11 cellular contexts compared by ENCODE assay signal in the genomic region with DNA sequence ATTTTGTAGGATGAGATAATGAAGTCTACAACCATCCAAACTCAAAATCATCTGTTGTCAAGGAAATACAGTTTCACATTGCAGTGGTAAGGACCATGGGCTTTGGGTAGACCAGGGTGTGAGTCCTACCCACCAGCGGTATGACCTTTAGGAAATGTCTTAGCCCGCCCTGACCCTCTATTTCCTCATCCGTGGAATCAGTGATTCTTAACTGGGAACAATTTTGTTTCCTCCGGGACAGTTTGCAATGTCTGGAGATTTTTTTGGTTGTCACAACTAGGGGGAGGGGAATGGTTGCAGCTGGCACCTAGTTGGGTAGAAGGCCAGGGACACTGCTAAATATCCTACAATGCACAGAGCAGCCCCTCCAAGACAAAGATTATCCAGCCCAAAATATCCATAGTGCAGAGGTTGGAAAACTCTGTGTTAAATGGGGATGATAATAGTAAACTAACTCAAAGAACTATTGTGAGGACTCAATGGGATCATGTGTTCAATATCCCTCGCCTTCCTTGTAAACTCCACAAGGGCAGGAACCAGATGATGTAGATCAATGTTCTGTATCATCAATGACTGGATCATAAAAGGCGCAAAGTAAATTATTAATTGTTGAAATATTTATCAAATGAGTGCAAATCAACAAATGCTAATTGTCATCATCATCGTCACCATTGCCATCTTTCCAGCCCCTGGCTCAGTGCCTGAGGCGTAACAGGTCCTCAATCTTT. TPM values are rescaled to one million over a fixed set of nuclear protein-coding genes. Genes with fewer than 3 reads are reported as not detected.
DNase-seq lines count a peak whose midpoint lies in the region; ATAC-seq and TF ChIP-seq lines count a peak whose summit lies in the region.
"Had no signal": no experiment of that assay in that cellular context is flagged by ENCODE, and none has a peak within 500 bp of the region (broad histone marks: within the 10 kb centered on the region; RNA-seq: fewer than 3 reads in every experiment).

No MANE protein-coding gene starts in this region.

- intact Hi-C loops in heart right ventricle (cut with DNase I), result loop anchor here in 7 of 10 donors (2.0 to 10.0 kb wide), 7 partner anchors 114 to 776 kb away; partner anchors contain the start of gene ATP2A2 (in 2 of the 7)
- intact Hi-C loops in left ventricle myocardium superior (cut with micrococcal nuclease), result no loop called here
- intact Hi-C loops in prostate gland (cut with DNase I), result loop anchor here (2.0 to 5.0 kb wide), 2 partner anchors 112 to 174 kb away; partner anchors contain the start of gene ATP2A2
- intact Hi-C loops in aorta (cut with DNase I), result loop anchor here in 1 of 2 donors (2.0 to 5.0 kb wide), 4 partner anchors 16 to 174 kb away; partner anchors contain the start of genes ATP2A2 and IFT81
- intact Hi-C loops in natural killer cell (cut with micrococcal nuclease), result no loop called here

- H3K27me3 Mint-ChIP-seq in natural killer cell (ENCODE audit: low read depth in 2 of 2), result peaks cover 5 to 7% of the 10 kb centered on the region in 2 donors

- DNase-seq in heart right ventricle (no peak), left ventricle myocardium superior (no peak), left lobe of liver (ENCODE audit: low spot score) (peak; percentile 77), prostate gland (ENCODE audit: low spot score) (no peak), aorta (no peak), NCI-H1092 treated with DMSO at 0.1 percent for 48 hours (lab: John Stamatoyannopoulos, UW) (no peak), natural killer cell (no peak)
- DNase-seq: activated naive CD4-positive, alpha-beta T cell treated with anti-CD3 and anti-CD28 coated beads, Interleukin-2, amount 50 U/mL, for 16 hours; cortex of kidney; NCI-H2227 treated with DMSO at 0.1 percent for 48 hours had no signal

- peaks cover 8 to 42% (median 25%) of the 10 kb centered on the region in 9 donors for H3K4me1 ChIP-seq in heart right ventricle
- H3K4me1 ChIP-seq in prostate gland (replicated peaks), result no peaks in the 10 kb centered on the region
- no peaks in the 10 kb centered on the region for H3K4me1 ChIP-seq in aorta (ENCODE audit: control insufficient read depth in 1 of 2, insufficient read depth in 2 of 2, low read length in 2 of 2)

- no peak for TF ChIP-seq POLR2A in prostate gland (IDR thresholded peaks at IDR 0.05)

- no peak for TF ChIP-seq CTCF in heart right ventricle (IDR thresholded peaks at IDR 0.05)
- no peak for TF ChIP-seq CTCF in prostate gland (IDR thresholded peaks at IDR 0.05)
- no peak for TF ChIP-seq CTCF in natural killer cell (IDR thresholded peaks at IDR 0.05)

- no peaks in the 10 kb centered on the region for H3K36me3 ChIP-seq in heart right ventricle
- H3K36me3 ChIP-seq in prostate gland, result no peaks in the 10 kb centered on the region
- H3K36me3 ChIP-seq in aorta (ENCODE audit: control insufficient read depth in 1 of 2, insufficient read depth in 2 of 2, low read length in 1 of 2), result no peaks in the 10 kb centered on the region

- H3K9me3 ChIP-seq in heart right ventricle (no peaks in the 10 kb centered on the region), prostate gland (no peaks in the 10 kb centered on the region), aorta (ENCODE audit: control insufficient read depth, low read length) (no peaks in the 10 kb centered on the region)

- no peaks in the 10 kb centered on the region for H3K4me1 Mint-ChIP-seq in natural killer cell

- no peak overlapping the region for H3K4me3 Mint-ChIP-seq in natural killer cell

- no peaks in the 10 kb centered on the region for H3K27me3 ChIP-seq in heart right ventricle
- H3K27me3 ChIP-seq in prostate gland (replicated peaks; ENCODE audit: insufficient read depth), result no peaks in the 10 kb centered on the region
- no peaks in the 10 kb centered on the region for H3K27me3 ChIP-seq in aorta (ENCODE audit: control insufficient read depth in 1 of 2, insufficient read depth in 2 of 2, low read length in 1 of 2)

- H3K27ac ChIP-seq in heart right ventricle (peak overlapping the region; percentile 64 to 88 (median 80)), prostate gland (peak overlapping the region; percentile 83 to 87), aorta (ENCODE audit: low read depth in 1 of 2, low read length in 2 of 2) (peak overlapping the region; percentile 91 to 98)

- H3K4me3 ChIP-seq in heart right ventricle (no peak overlapping the region), prostate gland (no peak overlapping the region), aorta (ENCODE audit: low read length in 2 of 2) (no peak overlapping the region)

- WGBS in heart right ventricle, 2 donors, result 67 to 70% methylated on average over 8 of the region's 8 CpGs
- WGBS in prostate gland, result 73% methylated on average over 8 of the region's 8 CpGs
- 62% methylated on average over 8 of the region's 8 CpGs for WGBS in aorta, 2 donors

- no peak for ATAC-seq in heart right ventricle
- no peak for ATAC-seq in left ventricle myocardium superior
- no peak for ATAC-seq in left lobe of liver
- no peak for ATAC-seq in aorta (ENCODE audit: low FRiP score)
- ATAC-seq in GM21423 (IDR thresholded peaks at IDR 0.05; ENCODE audit: unreplicated experiment), result no peak
- no peak for ATAC-seq in natural killer cell

- no peak overlapping the region for H3K27ac Mint-ChIP-seq in natural killer cell

- no peaks in the 10 kb centered on the region for H3K9me3 Mint-ChIP-seq in natural killer cell

- no peaks in the 10 kb centered on the region for H3K36me3 Mint-ChIP-seq in natural killer cell

RNA-seq across cellular contexts. Expression of gene IFT81, which starts 15.7 kb away (rescaled TPM):
- total RNA-seq in heart right ventricle (10 to 100 TPM in 2 of 10 donors, 1 to 10 TPM in 8; 7.5 to 11.7 (median 8.5) TPM), left ventricle myocardium superior (9.4 TPM), left lobe of liver (2.3 TPM), prostate gland (10 to 100 TPM; 11.2 to 16.1 TPM), aorta (10 to 100 TPM; 11.4 to 14.1 TPM), natural killer cell (1 to 10 TPM in 1 of 3 donors, under 1 TPM in 2; 0.61 to 1.4 (median 0.80) TPM)
- polyA plus RNA-seq in heart right ventricle (1 to 10 TPM; 5.1 TPM), aorta (10 to 100 TPM in 1 of 2 donors, 1 to 10 TPM in 1; 7.9 to 14.2 TPM)

Comparison
In these comparisons a context has a peak if more than half of its experiments do, and no peak if none do; other contexts are left out.
1. intact Hi-C loops: an anchor here in heart right ventricle (2.0 to 10.0 kb wide) and prostate gland (2.0 to 5.0 kb wide); none called in left ventricle myocardium superior and natural killer cell.